In genomic region chr3:4425707-4426106, GRCh38 we compare ENCODE assay signal across 12 cellular contexts.
DNase-seq lines count a peak whose midpoint lies in the region; ATAC-seq and TF ChIP-seq lines count a peak whose summit lies in the region.
"Had no signal": no experiment of that assay in that cellular context is flagged by ENCODE, and none has a peak within 500 bp of the region (broad histone marks: within the 10 kb centered on the region; RNA-seq: fewer than 3 reads in every experiment).

No MANE protein-coding gene starts in this region.

- DNase-seq in activated CD4-positive, alpha-beta T cell treated with anti-CD3 and anti-CD28 coated beads, Interleukin-2, amount 50 U/mL, for 48 hours, result peak; percentile 24 to 53
- DNase-seq in activated CD4-positive, alpha-beta T cell treated with anti-CD3 and anti-CD28 coated beads for 1 hour, result no peak
- DNase-seq in epithelial cell of esophagus (ENCODE audit: low read depth) (peak; percentile 35), NCI-H2171 treated with DMSO at 0.1 percent for 48 hours (lab: John Stamatoyannopoulos, UW) (no peak)
- DNase-seq in stimulated activated CD8-positive, alpha-beta memory T cell treated with anti-CD3 and anti-CD28 coated beads, Interleukin-4, amount 100 ng/mL, for 48 hours, result peak; percentile 54
- DNase-seq in stimulated activated naive CD4-positive, alpha-beta T cell (lab: John Stamatoyannopoulos, UW), result no peak
- DNase-seq: lower lobe of right lung, NCI-H2227 treated with DMSO at 0.1 percent for 48 hours, psoas muscle, SHP77 had no signal

- no peak overlapping the region for H3K4me3 ChIP-seq in epithelial cell of esophagus (ENCODE audit: low read length)
- H3K4me3 ChIP-seq: lower lobe of right lung, psoas muscle had no signal

- peak; percentile 25 for ATAC-seq in HG03565 (IDR thresholded peaks at IDR 0.05; ENCODE audit: unreplicated experiment)
- ATAC-seq in GM18870 (IDR thresholded peaks at IDR 0.05; ENCODE audit: unreplicated experiment), result no peak
- ATAC-seq: psoas muscle had no signal

- TF ChIP-seq CTCF in epithelial cell of esophagus (IDR thresholded peaks at IDR 0.05; ENCODE audit: insufficient read depth, low read depth, low read length, missing control alignments), result no peak

Comparison
In these comparisons a context has a peak if more than half of its experiments do, and no peak if none do; other contexts are left out.
1. DNase-seq: peak in activated CD4-positive, alpha-beta T cell treated with anti-CD3 and anti-CD28 coated beads, Interleukin-2, amount 50 U/mL, for 48 hours (2 of 2), epithelial cell of esophagus (single experiment) and stimulated activated CD8-positive, alpha-beta memory T cell treated with anti-CD3 and anti-CD28 coated beads, Interleukin-4, amount 100 ng/mL, for 48 hours (single experiment); none in activated CD4-positive, alpha-beta T cell treated with anti-CD3 and anti-CD28 coated beads for 1 hour (single experiment), NCI-H2171 treated with DMSO at 0.1 percent for 48 hours (single experiment) and stimulated activated naive CD4-positive, alpha-beta T cell (0 of 6).